ENCODE assay signal across 17 cellular contexts in the genomic region with DNA sequence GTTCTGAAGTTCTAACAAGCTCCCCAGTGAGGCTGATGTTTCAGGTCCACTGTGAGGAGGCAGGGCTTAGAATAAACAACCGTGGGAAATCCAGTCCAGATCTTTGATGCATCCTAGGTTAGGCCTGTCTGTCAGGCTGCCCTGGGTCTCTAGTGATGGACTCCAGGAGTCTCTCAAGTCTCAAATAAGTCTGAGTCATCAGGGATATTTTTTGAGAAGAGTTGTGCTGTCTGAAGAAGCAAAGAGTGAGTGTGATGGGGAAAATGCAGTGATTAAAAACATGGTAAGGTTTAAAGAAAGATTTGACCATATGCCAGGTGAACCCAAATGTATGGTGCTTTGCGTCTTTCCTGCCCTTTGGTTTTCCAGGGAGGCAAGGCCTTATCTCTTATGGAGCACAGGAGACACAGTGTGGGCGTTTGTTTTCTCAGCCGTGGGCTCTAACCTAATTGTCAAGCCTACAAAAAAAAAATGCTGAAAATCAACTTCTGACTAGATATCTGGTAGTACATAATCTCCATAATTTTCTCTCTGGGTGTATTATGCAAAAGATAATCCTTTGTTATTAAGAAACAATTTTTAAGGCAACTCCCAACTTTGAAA.
A peak's percentile ranks its signal among the peaks of the same experiment; 100 is the strongest.
DNase-seq lines count a peak whose midpoint lies in the region; ATAC-seq and TF ChIP-seq lines count a peak whose summit lies in the region.
"Had no signal": no experiment of that assay in that cellular context is flagged by ENCODE, and none has a peak within 500 bp of the region (broad histone marks: within the 10 kb centered on the region; RNA-seq: fewer than 3 reads in every experiment).

No MANE protein-coding gene starts in this region.

- 29 to 50% (median 46%) methylated on average over 4 of the region's 4 CpGs for WGBS in stomach, 5 donors
- WGBS in endodermal cell (ENCODE audit: insufficient coverage in 1 of 2, insufficient read length in 1 of 2), 2 experiments, result 70 to 75% methylated on average over 4 of the region's 4 CpGs

- H3K36me3 ChIP-seq in BLaER1 (peaks cover 49% of the 10 kb centered on the region), muscle layer of duodenum (ENCODE audit: control insufficient read depth in 1 of 2, insufficient read depth in 2 of 2, low read length in 2 of 2) (peaks cover 1 to 11% of the 10 kb centered on the region in 2 donors), stomach (peaks cover 0 to 28% (median 21%) of the 10 kb centered on the region in 4 donors), endodermal cell (ENCODE audit: control insufficient read depth, insufficient read depth, low read length) (peaks cover 13% of the 10 kb centered on the region)

- H3K9me3 Mint-ChIP-seq in endothelial cell (ENCODE audit: unreplicated experiment) (no peaks in the 10 kb centered on the region), endodermal cell (no peaks in the 10 kb centered on the region)
- H3K9me3 Mint-ChIP-seq: activated CD4-positive, alpha-beta memory T cell treated with anti-CD3 and anti-CD28 coated beads, Interleukin-2, amount 10 ng/mL, durations not matched to agents 7 days and 5 days had no signal

- H3K27me3 ChIP-seq in BLaER1 (no peaks in the 10 kb centered on the region), muscle layer of duodenum (ENCODE audit: low read depth, low read length) (no peaks in the 10 kb centered on the region), stomach (no peaks in the 10 kb centered on the region), endodermal cell (ENCODE audit: control insufficient read depth, insufficient read depth, low read length, poor library complexity, severe bottlenecking) (no peaks in the 10 kb centered on the region)

- TF ChIP-seq EP300 in stomach (IDR thresholded peaks at IDR 0.05), result no peak

- no peaks in the 10 kb centered on the region for H3K9me3 ChIP-seq in BLaER1
- no peaks in the 10 kb centered on the region for H3K9me3 ChIP-seq in muscle layer of duodenum (ENCODE audit: control insufficient read depth in 1 of 2, low read length in 2 of 2)
- H3K9me3 ChIP-seq in stomach, result no peaks in the 10 kb centered on the region
- H3K9me3 ChIP-seq in endodermal cell (ENCODE audit: control insufficient read depth, low read length), result no peaks in the 10 kb centered on the region
- H3K9me3 ChIP-seq: HAP-1 had no signal

- H3K4me3 ChIP-seq in BLaER1 (no peak overlapping the region), muscle layer of duodenum (ENCODE audit: low read depth in 1 of 2, low read length in 2 of 2) (no peak overlapping the region), stomach (no peak overlapping the region), endodermal cell (ENCODE audit: low read length) (no peak overlapping the region)
- H3K4me3 ChIP-seq: HAP-1 had no signal

- intact Hi-C loops in stomach (cut with DNase I; ENCODE audit: low total_unique reads), result loop anchor here (10.0 kb wide), 1 partner anchor 114 kb away; no protein-coding TSS in a partner anchor

- H3K27ac Mint-ChIP-seq in endothelial cell (ENCODE audit: unreplicated experiment) (peak overlapping the region; percentile 7), endodermal cell (no peak overlapping the region)
- H3K27ac Mint-ChIP-seq: activated CD4-positive, alpha-beta memory T cell treated with anti-CD3 and anti-CD28 coated beads, Interleukin-2, amount 10 ng/mL, durations not matched to agents 7 days and 5 days had no signal

- DNase-seq in NCI-H226, result peak; percentile 11
- no peak for DNase-seq in endothelial cell (ENCODE audit: low spot score)
- DNase-seq in activated gamma-delta T cell treated with Interleukin-2 at 50 U/mL for 16 hours, result no peak
- no peak for DNase-seq in stomach
- DNase-seq in endodermal cell, result no peak
- DNase-seq: activated CD4-positive, alpha-beta memory T cell treated with anti-CD3 and anti-CD28 coated beads, Interleukin-2, amount 10 ng/mL, durations not matched to agents 7 days and 5 days; activated naive CD4-positive, alpha-beta T cell; GDM1; NCI-H1417; NCI-H510A; stimulated activated CD8-positive, alpha-beta memory T cell treated with anti-CD3 and anti-CD28 coated beads, Interleukin-4, amount 100 ng/mL, for 48 hours had no signal

- no peak for TF ChIP-seq POLR2A in stomach (IDR thresholded peaks at IDR 0.05)

- TF ChIP-seq CTCF in endothelial cell (IDR thresholded peaks at IDR 0.05; ENCODE audit: unreplicated experiment) (no peak), stomach (IDR thresholded peaks at IDR 0.05) (no peak), endodermal cell (conservative IDR thresholded peaks at IDR 0.05) (no peak)

- H3K9ac ChIP-seq in BLaER1 (peak overlapping the region; percentile 5; the same call in 1 of the 2 replicates), endodermal cell (ENCODE audit: extremely low read depth, low read length, poor library complexity, severe bottlenecking) (no peak overlapping the region)
- H3K9ac ChIP-seq: parathyroid adenoma had no signal

- no peak for ATAC-seq in HG02623 (IDR thresholded peaks at IDR 0.05; ENCODE audit: unreplicated experiment)
- ATAC-seq: Panc1 had no signal

- 0 out of 2 replicates have a peak overlapping the region, but pooled peaks have one; percentile 7 for H3K4me2 ChIP-seq in BLaER1

- H3K27ac ChIP-seq in BLaER1 (no peak overlapping the region), muscle layer of duodenum (ENCODE audit: low read length) (peak overlapping the region; percentile 67), stomach (peak overlapping the region in 2 of 5 donors; percentile 23 to 46), endodermal cell (ENCODE audit: low read depth, low read length) (no peak overlapping the region)
- H3K27ac ChIP-seq: parathyroid adenoma had no signal

- peaks cover 5% of the 10 kb centered on the region; the same call in 1 of the 2 replicates for H4K20me1 ChIP-seq in BLaER1

- H3K27me3 Mint-ChIP-seq in endothelial cell (ENCODE audit: unreplicated experiment), result no peaks in the 10 kb centered on the region
- H3K27me3 Mint-ChIP-seq in endodermal cell (ENCODE audit: insufficient read depth), result no peaks in the 10 kb centered on the region
- H3K27me3 Mint-ChIP-seq: activated CD4-positive, alpha-beta memory T cell treated with anti-CD3 and anti-CD28 coated beads, Interleukin-2, amount 10 ng/mL, durations not matched to agents 7 days and 5 days had no signal

- H3K4me3 Mint-ChIP-seq in endothelial cell (ENCODE audit: unreplicated experiment) (no peak overlapping the region), endodermal cell (no peak overlapping the region)
- H3K4me3 Mint-ChIP-seq: activated CD4-positive, alpha-beta memory T cell treated with anti-CD3 and anti-CD28 coated beads, Interleukin-2, amount 10 ng/mL, durations not matched to agents 7 days and 5 days had no signal

- H3K4me1 Mint-ChIP-seq in endothelial cell (ENCODE audit: unreplicated experiment) (peaks cover 24% of the 10 kb centered on the region), endodermal cell (peaks cover 12% of the 10 kb centered on the region)

- H3K4me1 ChIP-seq in BLaER1, result peaks cover 46% of the 10 kb centered on the region
- H3K4me1 ChIP-seq in muscle layer of duodenum (ENCODE audit: control insufficient read depth in 1 of 2, insufficient read depth in 2 of 2, low read length in 2 of 2), result peaks cover 15 to 53% of the 10 kb centered on the region in 2 donors
- peaks cover 0 to 54% (median 20%) of the 10 kb centered on the region in 4 donors for H3K4me1 ChIP-seq in stomach
- no peaks in the 10 kb centered on the region for H3K4me1 ChIP-seq in endodermal cell (ENCODE audit: control insufficient read depth, insufficient read depth, low read length)
- H3K4me1 ChIP-seq: HAP-1, parathyroid adenoma had no signal

- peaks cover 14% of the 10 kb centered on the region for H3K36me3 Mint-ChIP-seq in endothelial cell (ENCODE audit: low read depth, unreplicated experiment)
- H3K36me3 Mint-ChIP-seq in endodermal cell (ENCODE audit: low read depth), result peaks cover 27% of the 10 kb centered on the region
